In the genomic region with DNA sequence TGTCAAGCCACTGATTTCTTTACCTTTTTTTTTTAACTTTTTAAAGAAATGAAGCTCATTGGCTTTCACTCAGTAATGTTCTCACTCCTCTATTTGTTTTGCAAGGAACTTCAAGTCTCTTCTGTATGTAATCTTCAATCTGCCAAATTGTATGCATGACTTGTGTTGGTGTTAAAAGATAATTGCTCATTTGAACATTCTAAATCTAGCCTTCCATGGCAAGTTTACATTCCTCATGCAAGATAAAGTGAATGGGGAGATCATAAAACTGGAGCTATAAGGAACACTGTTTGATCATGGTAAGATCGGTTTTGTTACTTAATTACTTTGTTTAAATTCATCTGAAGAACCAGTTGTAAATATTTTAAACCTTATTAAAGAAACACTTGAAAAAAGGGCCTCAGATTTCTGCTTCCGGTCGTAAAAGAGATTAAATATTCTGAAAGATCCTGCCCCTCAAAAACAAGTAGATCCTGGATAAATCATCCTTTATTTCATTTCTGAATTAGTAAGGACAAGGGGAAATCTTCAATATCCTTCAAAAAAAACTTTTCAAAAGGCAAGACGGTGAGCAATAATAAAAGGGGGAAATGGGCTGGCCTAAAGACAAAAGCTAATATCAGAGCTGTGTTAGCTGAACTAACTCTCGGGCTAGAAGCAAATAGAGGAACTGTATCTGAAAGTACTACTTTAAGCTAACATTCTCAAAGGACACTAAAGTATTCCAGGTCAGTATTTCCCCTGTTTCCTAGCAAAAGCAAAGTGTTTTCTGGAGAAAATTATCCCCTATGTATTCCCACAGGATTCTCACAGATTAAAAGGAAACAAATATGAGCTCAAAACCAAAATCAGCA, we compare ENCODE assay signal across 1 cellular context.
TF ChIP-seq lines count a peak whose summit lies in the region.

No MANE protein-coding gene starts in this region.

TF ChIP-seq in endothelial cell of umbilical vein, 7 proteins besides CTCF, POLR2A, EP300 and RAD21 (continued from another document):
- TF ChIP-seq, protein P1, sequence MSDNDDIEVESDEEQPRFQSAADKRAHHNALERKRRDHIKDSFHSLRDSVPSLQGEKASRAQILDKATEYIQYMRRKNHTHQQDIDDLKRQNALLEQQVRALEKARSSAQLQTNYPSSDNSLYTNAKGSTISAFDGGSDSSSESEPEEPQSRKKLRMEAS (IDR thresholded peaks at IDR 0.05; ENCODE audit: insufficient read depth, insufficient read length): no peak
- TF ChIP-seq EZH2 (IDR thresholded peaks at IDR 0.05; ENCODE audit: borderline replicate concordance, low read depth, low read length, severe bottlenecking) (no peak), JUN (IDR thresholded peaks at IDR 0.05; ENCODE audit: borderline replicate concordance, insufficient read depth, insufficient read length, low read depth) (no peak)
